ENCODE assay signal across 12 cellular contexts in genomic region chr6:44869321-44869897, GRCh38.
DNase-seq lines count a peak whose midpoint lies in the region; ATAC-seq and TF ChIP-seq lines count a peak whose summit lies in the region.
"Had no signal": no experiment of that assay in that cellular context is flagged by ENCODE, and none has a peak within 500 bp of the region (broad histone marks: within the 10 kb centered on the region; RNA-seq: fewer than 3 reads in every experiment).

No MANE protein-coding gene starts in this region.

- peaks cover 22% of the 10 kb centered on the region for H3K36me3 Mint-ChIP-seq in activated naive CD8-positive, alpha-beta T cell treated with anti-CD3 and anti-CD28 coated beads, Interleukin-2, amount 10 ng/mL, durations not matched to agents 7 days and 5 days

- POLR2A ChIA-PET in activated naive CD8-positive, alpha-beta T cell treated with anti-CD3 and anti-CD28 coated beads, Interleukin-2, amount 10 ng/mL, durations not matched to agents 7 days and 5 days (lab: Charles Lee), result no interaction called here

- peak overlapping the region; percentile 30 for H3K4me3 Mint-ChIP-seq in activated naive CD8-positive, alpha-beta T cell treated with anti-CD3 and anti-CD28 coated beads, Interleukin-2, amount 10 ng/mL, durations not matched to agents 7 days and 5 days
- H3K4me3 Mint-ChIP-seq: HFFc6 had no signal

- H3K9me3 ChIP-seq in upper lobe of right lung (no peaks in the 10 kb centered on the region), ascending aorta (peaks cover 0 to 10% of the 10 kb centered on the region in 2 donors)

- no peak overlapping the region for H3K4me3 ChIP-seq in upper lobe of right lung
- H3K4me3 ChIP-seq in ascending aorta, result no peak overlapping the region
- H3K4me3 ChIP-seq: tibial nerve had no signal

- peaks cover 17% of the 10 kb centered on the region for H3K9me3 Mint-ChIP-seq in activated naive CD8-positive, alpha-beta T cell treated with anti-CD3 and anti-CD28 coated beads, Interleukin-2, amount 10 ng/mL, durations not matched to agents 7 days and 5 days

- H3K27ac Mint-ChIP-seq in activated naive CD8-positive, alpha-beta T cell treated with anti-CD3 and anti-CD28 coated beads, Interleukin-2, amount 10 ng/mL, durations not matched to agents 7 days and 5 days, result peak overlapping the region; percentile 55
- H3K27ac Mint-ChIP-seq: HFFc6 had no signal

- intact Hi-C loops in upper lobe of right lung (cut with DNase I) (no loop called here), ascending aorta (cut with DNase I) (no loop called here)

- no peak overlapping the region for H3K27ac ChIP-seq in upper lobe of right lung
- no peak overlapping the region for H3K27ac ChIP-seq in ascending aorta
- H3K27ac ChIP-seq: tibial nerve had no signal

- no peak for TF ChIP-seq CTCF in upper lobe of right lung (IDR thresholded peaks at IDR 0.05)
- no peak for TF ChIP-seq CTCF in ascending aorta (IDR thresholded peaks at IDR 0.05)

- no peaks in the 10 kb centered on the region for H3K27me3 Mint-ChIP-seq in activated naive CD8-positive, alpha-beta T cell treated with anti-CD3 and anti-CD28 coated beads, Interleukin-2, amount 10 ng/mL, durations not matched to agents 7 days and 5 days

- no peak for DNase-seq in activated naive CD8-positive, alpha-beta T cell treated with anti-CD3 and anti-CD28 coated beads, Interleukin-2, amount 10 ng/mL, durations not matched to agents 7 days and 5 days
- DNase-seq in iPS-NIHi7 (ENCODE audit: extremely low spot score) (no peak), upper lobe of right lung (no peak), ascending aorta (ENCODE audit: low spot score in 2 of 2) (no peak), inferior parietal cortex (ENCODE audit: extremely low spot score) (no peak)
- DNase-seq: DMS153, HFFc6, NCI-H1436 treated with DMSO at 0.1 percent for 48 hours had no signal

- peaks cover 21% of the 10 kb centered on the region for H3K4me1 Mint-ChIP-seq in activated naive CD8-positive, alpha-beta T cell treated with anti-CD3 and anti-CD28 coated beads, Interleukin-2, amount 10 ng/mL, durations not matched to agents 7 days and 5 days

- ATAC-seq in GM18511 (IDR thresholded peaks at IDR 0.05; ENCODE audit: unreplicated experiment) (peak; percentile 84), GM19468 (IDR thresholded peaks at IDR 0.05; ENCODE audit: extremely low read depth, unreplicated experiment) (peak; percentile 51), HG03066 (IDR thresholded peaks at IDR 0.05; ENCODE audit: low read depth, unreplicated experiment) (peak; percentile 80), upper lobe of right lung (no peak)
- ATAC-seq in activated naive CD8-positive, alpha-beta T cell treated with anti-CD3 and anti-CD28 coated beads, Interleukin-2, amount 10 ng/mL, durations not matched to agents 7 days and 5 days (ENCODE audit: low read depth), result peak; percentile 63

- H3K4me1 ChIP-seq in upper lobe of right lung (no peaks in the 10 kb centered on the region), ascending aorta (no peaks in the 10 kb centered on the region)
- H3K4me1 ChIP-seq: tibial nerve had no signal

- H3K36me3 ChIP-seq in upper lobe of right lung (no peaks in the 10 kb centered on the region), ascending aorta (no peaks in the 10 kb centered on the region)
- H3K36me3 ChIP-seq: tibial nerve had no signal

- no peaks in the 10 kb centered on the region for H3K27me3 ChIP-seq in upper lobe of right lung
- H3K27me3 ChIP-seq in ascending aorta, result no peaks in the 10 kb centered on the region
- H3K27me3 ChIP-seq: tibial nerve had no signal
